ENCODE assay signal across 9 cellular contexts in genomic region chr11:115503083-115503885, GRCh38. TPM values are rescaled to one million over a fixed set of nuclear protein-coding genes. Genes with fewer than 3 reads are reported as not detected.
A peak's percentile ranks its signal among the peaks of the same experiment; 100 is the strongest.
DNase-seq lines count a peak whose midpoint lies in the region; ATAC-seq and TF ChIP-seq lines count a peak whose summit lies in the region.
"Had no signal": no experiment of that assay in that cellular context is flagged by ENCODE, and none has a peak within 500 bp of the region (broad histone marks: within the 10 kb centered on the region; RNA-seq: fewer than 3 reads in every experiment).

No MANE protein-coding gene starts in this region.

- H3K9me3 Mint-ChIP-seq in activated T-helper 1 cell treated with anti-CD3 and anti-CD28 coated beads, Interleukin-12 subunit alpha, Interleukin-12 subunit beta, Interleukin-2, Interleukin-4 antibody, amounts not matched to agents 30 ng/mL and 10 ng/mL and 1 ng/mL, durations not matched to agents 14 hours and 24 hours and 36 hours: no peaks in the 10 kb centered on the region
- no peaks in the 10 kb centered on the region for H3K9me3 Mint-ChIP-seq in nephron progenitor cell

- TF ChIP-seq CTCF in AG10803 (conservative IDR thresholded peaks at IDR 0.05; ENCODE audit: low read length) (peak; percentile 36), gastroesophageal sphincter (IDR thresholded peaks at IDR 0.05) (peak in 3 of 4 experiments; percentile 32 to 68 (median 35)), nephron progenitor cell (IDR thresholded peaks at IDR 0.05) (no peak)

- no peaks in the 10 kb centered on the region for H3K36me3 Mint-ChIP-seq in activated T-helper 1 cell treated with anti-CD3 and anti-CD28 coated beads, Interleukin-12 subunit alpha, Interleukin-12 subunit beta, Interleukin-2, Interleukin-4 antibody, amounts not matched to agents 30 ng/mL and 10 ng/mL and 1 ng/mL, durations not matched to agents 14 hours and 24 hours and 36 hours (ENCODE audit: low read depth)
- peaks cover 4% of the 10 kb centered on the region for H3K36me3 Mint-ChIP-seq in nephron progenitor cell (ENCODE audit: low read depth)
- H3K36me3 Mint-ChIP-seq: naive B cell had no signal

- no peak for TF ChIP-seq EP300 in gastroesophageal sphincter (IDR thresholded peaks at IDR 0.05)

- peak overlapping the region; percentile 61 for H3K4me3 Mint-ChIP-seq in activated T-helper 1 cell treated with anti-CD3 and anti-CD28 coated beads, Interleukin-12 subunit alpha, Interleukin-12 subunit beta, Interleukin-2, Interleukin-4 antibody, amounts not matched to agents 30 ng/mL and 10 ng/mL and 1 ng/mL, durations not matched to agents 14 hours and 24 hours and 36 hours
- peak overlapping the region; percentile 97 for H3K4me3 Mint-ChIP-seq in nephron progenitor cell

- H3K27me3 ChIP-seq in gastroesophageal sphincter: peaks cover 27% of the 10 kb centered on the region
- no peaks in the 10 kb centered on the region for H3K27me3 ChIP-seq in aorta (ENCODE audit: control insufficient read depth in 1 of 2, insufficient read depth in 2 of 2, low read length in 1 of 2)

- peak; percentile 39 for DNase-seq in AG10803 (ENCODE audit: low read depth)
- peak; percentile 72 for DNase-seq in NCI-H446 treated with DMSO at 0.1 percent for 48 hours (lab: John Stamatoyannopoulos, UW)
- DNase-seq in activated T-helper 1 cell treated with anti-CD3 and anti-CD28 coated beads, Interleukin-12 subunit alpha, Interleukin-12 subunit beta, Interleukin-2, Interleukin-4 antibody, amounts not matched to agents 30 ng/mL and 10 ng/mL and 1 ng/mL, durations not matched to agents 14 hours and 24 hours and 36 hours (ENCODE audit: low spot score): no peak
- DNase-seq in nephron progenitor cell: peak; percentile 64
- DNase-seq in aorta: peak; percentile 66 to 80
- no peak for DNase-seq in SW 1271 (lab: John Stamatoyannopoulos, UW)
- DNase-seq: naive B cell had no signal

- ATAC-seq in GM21381 (IDR thresholded peaks at IDR 0.05; ENCODE audit: unreplicated experiment) (peak; percentile 42), gastroesophageal sphincter (peak; percentile 33), aorta (ENCODE audit: low FRiP score) (peak; percentile 60)

- peaks cover 29% of the 10 kb centered on the region for H3K27me3 Mint-ChIP-seq in activated T-helper 1 cell treated with anti-CD3 and anti-CD28 coated beads, Interleukin-12 subunit alpha, Interleukin-12 subunit beta, Interleukin-2, Interleukin-4 antibody, amounts not matched to agents 30 ng/mL and 10 ng/mL and 1 ng/mL, durations not matched to agents 14 hours and 24 hours and 36 hours (ENCODE audit: insufficient read depth)
- peaks cover 4% of the 10 kb centered on the region for H3K27me3 Mint-ChIP-seq in nephron progenitor cell (ENCODE audit: low read depth, poor library complexity)

- no peak for TF ChIP-seq POLR2A in gastroesophageal sphincter (IDR thresholded peaks at IDR 0.05)

- H3K27ac ChIP-seq in gastroesophageal sphincter (peak overlapping the region in 3 of 4 donors; percentile 87 to 94 (median 88)), aorta (ENCODE audit: low read depth in 1 of 2, low read length in 2 of 2) (no peak overlapping the region)

- 0% methylated on average over 10 of the region's 77 CpGs; no CpG with 5 or more reads in 1 of the 2 donors for WGBS in gastroesophageal sphincter (ENCODE audit: low coverage in 1 of 2), 2 donors
- WGBS in aorta, 2 donors: 1% methylated on average over 52 to 77 of the region's 77 CpGs

- H3K4me3 ChIP-seq in AG10803 (ENCODE audit: low read length) (peak overlapping the region; percentile 62), gastroesophageal sphincter (peak overlapping the region; percentile 58 to 79), aorta (ENCODE audit: low read length in 2 of 2) (peak overlapping the region; percentile 5 to 63)

- no peaks in the 10 kb centered on the region for H3K36me3 ChIP-seq in gastroesophageal sphincter
- H3K36me3 ChIP-seq in aorta (ENCODE audit: control insufficient read depth in 1 of 2, insufficient read depth in 2 of 2, low read length in 1 of 2): no peaks in the 10 kb centered on the region

- no peak overlapping the region for H3K27ac Mint-ChIP-seq in activated T-helper 1 cell treated with anti-CD3 and anti-CD28 coated beads, Interleukin-12 subunit alpha, Interleukin-12 subunit beta, Interleukin-2, Interleukin-4 antibody, amounts not matched to agents 30 ng/mL and 10 ng/mL and 1 ng/mL, durations not matched to agents 14 hours and 24 hours and 36 hours
- no peak overlapping the region for H3K27ac Mint-ChIP-seq in nephron progenitor cell
- H3K27ac Mint-ChIP-seq: naive B cell had no signal

- intact Hi-C loops in activated T-helper 1 cell treated with anti-CD3 and anti-CD28 coated beads, Interleukin-12 subunit alpha, Interleukin-12 subunit beta, Interleukin-2, Interleukin-4 antibody, amounts not matched to agents 30 ng/mL and 10 ng/mL and 1 ng/mL, durations not matched to agents 14 hours and 24 hours and 36 hours (cut with micrococcal nuclease): loop anchor here (5.0 to 10.0 kb wide), 2 partner anchors 166 to 1082 kb away; no protein-coding TSS in a partner anchor
- intact Hi-C loops in aorta (cut with DNase I): loop anchor here in 1 of 2 donors (5.0 kb wide), 1 partner anchor 194 kb away; no protein-coding TSS in a partner anchor

- peaks cover 6% of the 10 kb centered on the region for H3K4me1 Mint-ChIP-seq in activated T-helper 1 cell treated with anti-CD3 and anti-CD28 coated beads, Interleukin-12 subunit alpha, Interleukin-12 subunit beta, Interleukin-2, Interleukin-4 antibody, amounts not matched to agents 30 ng/mL and 10 ng/mL and 1 ng/mL, durations not matched to agents 14 hours and 24 hours and 36 hours (ENCODE audit: low read depth)
- H3K4me1 Mint-ChIP-seq in nephron progenitor cell: peaks cover 15% of the 10 kb centered on the region

- H3K4me1 ChIP-seq in gastroesophageal sphincter (peaks cover 0 to 42% (median 5%) of the 10 kb centered on the region in 3 donors), aorta (ENCODE audit: control insufficient read depth in 1 of 2, insufficient read depth in 2 of 2, low read length in 2 of 2) (no peaks in the 10 kb centered on the region)

- no peaks in the 10 kb centered on the region for H3K9me3 ChIP-seq in gastroesophageal sphincter
- H3K9me3 ChIP-seq in aorta (ENCODE audit: control insufficient read depth, low read length): no peaks in the 10 kb centered on the region

RNA-seq across cellular contexts. Expression of gene CADM1, which starts 0.9 kb away (rescaled TPM):
- total RNA-seq in activated T-helper 1 cell treated with anti-CD3 and anti-CD28 coated beads, Interleukin-12 subunit alpha, Interleukin-12 subunit beta, Interleukin-2, Interleukin-4 antibody, amounts not matched to agents 30 ng/mL and 10 ng/mL and 1 ng/mL, durations not matched to agents 14 hours and 24 hours and 36 hours: not detected in 2 replicates
- 10 to 100 TPM; 10.4 to 23.5 (median 17.1) TPM for total RNA-seq in gastroesophageal sphincter
- 1 to 10 TPM; 7.6 to 9.8 TPM for total RNA-seq in aorta
- polyA plus RNA-seq in aorta: 1 to 10 TPM in 1 of 2 donors, under 1 TPM in 1; 0.26 to 3.8 TPM

Comparison
In these comparisons a context has a peak if more than half of its experiments do, and no peak if none do; other contexts are left out.
1. DNase-seq: peak in AG10803 (single experiment), NCI-H446 treated with DMSO at 0.1 percent for 48 hours (single experiment), nephron progenitor cell (single experiment) and aorta (2 of 2); none in activated T-helper 1 cell treated with anti-CD3 and anti-CD28 coated beads, Interleukin-12 subunit alpha, Interleukin-12 subunit beta, Interleukin-2, Interleukin-4 antibody, amounts not matched to agents 30 ng/mL and 10 ng/mL and 1 ng/mL, durations not matched to agents 14 hours and 24 hours and 36 hours (single experiment) and SW 1271 (0 of 2).
2. H3K27ac ChIP-seq: peak in gastroesophageal sphincter (3 of 4); none in aorta (0 of 2).
3. Peak in every context shown above with its lines, with median percentiles within 50 percentile points of each other: H3K4me3 ChIP-seq and ATAC-seq.